ENCODE assay signal across 8 cellular contexts in the genomic region with DNA sequence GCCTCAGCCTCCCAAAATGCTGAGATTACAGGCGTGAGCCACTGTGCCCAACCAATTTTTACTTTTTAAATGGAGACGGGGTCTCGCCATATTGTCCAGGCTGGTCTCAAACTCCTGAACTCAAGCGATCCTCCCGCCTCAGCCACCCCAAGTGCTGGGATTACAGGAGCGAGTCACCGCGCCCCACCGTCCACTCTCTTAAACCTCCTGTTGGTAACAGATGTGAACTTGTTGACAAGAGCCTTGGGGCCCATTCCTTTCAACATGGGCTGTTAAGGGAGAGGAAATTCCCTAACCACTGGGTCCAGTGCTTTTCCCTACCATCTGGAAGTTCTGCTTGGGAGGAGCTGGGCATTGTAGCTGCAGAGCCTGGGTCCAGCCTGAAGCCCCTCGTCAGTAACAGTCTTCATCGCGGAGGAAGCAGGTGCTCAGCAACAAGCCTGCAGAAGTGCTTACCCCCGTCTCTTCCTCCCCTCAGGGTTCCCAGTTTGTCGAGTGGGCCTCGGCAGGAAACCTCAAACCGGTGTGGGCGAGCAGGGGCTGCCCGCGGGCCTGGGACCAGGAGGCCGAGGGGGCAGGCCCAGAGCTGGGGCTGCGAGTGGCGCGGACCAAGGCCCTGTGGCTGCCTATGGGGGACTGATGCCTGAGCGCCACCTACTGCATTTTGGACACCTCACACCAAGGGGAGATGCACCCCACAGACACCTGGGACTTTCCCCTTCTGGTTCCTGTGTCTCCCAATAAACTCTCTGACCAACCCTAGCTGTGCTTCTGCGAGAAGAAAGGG. TPM values are rescaled to one million over a fixed set of nuclear protein-coding genes. Genes with fewer than 3 reads are reported as not detected.
DNase-seq lines count a peak whose midpoint lies in the region; ATAC-seq and TF ChIP-seq lines count a peak whose summit lies in the region.

No MANE protein-coding gene starts in this region.

- H3K36me3 ChIP-seq in sigmoid colon, result peaks cover 0 to 35% (median 0%) of the 10 kb centered on the region in 4 donors

- POLR2A ChIA-PET in activated CD4-positive, alpha-beta T cell treated with anti-CD3 and anti-CD28 coated beads, Interleukin-2, amount 10 ng/mL, durations not matched to agents 7 days and 5 days (lab: Charles Lee), result interaction anchor here (1.7 kb wide), 1 partner anchor 17 kb away, joined by 4 read pairs; a partner anchor contains a TSS

- no peaks in the 10 kb centered on the region for H3K27me3 Mint-ChIP-seq in activated CD4-positive, alpha-beta T cell treated with anti-CD3 and anti-CD28 coated beads, Interleukin-2, amount 10 ng/mL, durations not matched to agents 7 days and 5 days
- no peaks in the 10 kb centered on the region for H3K27me3 Mint-ChIP-seq in stimulated activated naive CD8-positive, alpha-beta T cell treated with anti-CD3 and anti-CD28 coated beads, Interleukin-15, Interleukin-2, amounts not matched to agents 100 ng/mL and 50 ng/mL, for 24 hours

- TF ChIP-seq CTCF in sigmoid colon (IDR thresholded peaks at IDR 0.05), result no peak

- no peak for TF ChIP-seq EP300 in sigmoid colon (IDR thresholded peaks at IDR 0.05)

- 54 to 82% methylated on average over 25 of the region's 25 CpGs for WGBS in sigmoid colon, 2 donors

- H3K27ac Mint-ChIP-seq in activated CD4-positive, alpha-beta T cell treated with anti-CD3 and anti-CD28 coated beads, Interleukin-2, amount 10 ng/mL, durations not matched to agents 7 days and 5 days, result peak overlapping the region; percentile 99
- peak overlapping the region; percentile 74 for H3K27ac Mint-ChIP-seq in stimulated activated naive CD8-positive, alpha-beta T cell treated with anti-CD3 and anti-CD28 coated beads, Interleukin-15, Interleukin-2, amounts not matched to agents 100 ng/mL and 50 ng/mL, for 24 hours

- CTCF ChIA-PET in activated CD4-positive, alpha-beta T cell treated with anti-CD3 and anti-CD28 coated beads, Interleukin-2, amount 10 ng/mL, durations not matched to agents 7 days and 5 days (lab: Charles Lee), result interaction anchor here (0.6 to 2.1 kb wide), 34 partner anchors 9 to 330 kb away, joined by 3 to 17 read pairs (median 4); a partner anchor contains a TSS

- no peak for TF ChIP-seq POLR2A in sigmoid colon (IDR thresholded peaks at IDR 0.05)

- peaks cover 58% of the 10 kb centered on the region for H3K4me1 Mint-ChIP-seq in activated CD4-positive, alpha-beta T cell treated with anti-CD3 and anti-CD28 coated beads, Interleukin-2, amount 10 ng/mL, durations not matched to agents 7 days and 5 days
- H3K4me1 Mint-ChIP-seq in stimulated activated naive CD8-positive, alpha-beta T cell treated with anti-CD3 and anti-CD28 coated beads, Interleukin-15, Interleukin-2, amounts not matched to agents 100 ng/mL and 50 ng/mL, for 24 hours (ENCODE audit: low read depth), result peaks cover 57% of the 10 kb centered on the region

- DNase-seq in activated CD4-positive, alpha-beta T cell treated with anti-CD3 and anti-CD28 coated beads, Interleukin-2, amount 10 ng/mL, durations not matched to agents 7 days and 5 days, result peak; percentile 86
- DNase-seq in sigmoid colon (no peak), NCI-H1694 treated with DMSO at 0.1 percent for 48 hours (lab: John Stamatoyannopoulos, UW) (no peak), cerebellar cortex (ENCODE audit: low spot score) (no peak)

- H3K4me1 ChIP-seq in sigmoid colon, result peaks cover 0 to 12% (median 8%) of the 10 kb centered on the region in 4 donors

- H3K9me3 Mint-ChIP-seq in activated CD4-positive, alpha-beta T cell treated with anti-CD3 and anti-CD28 coated beads, Interleukin-2, amount 10 ng/mL, durations not matched to agents 7 days and 5 days, result no peaks in the 10 kb centered on the region
- no peaks in the 10 kb centered on the region for H3K9me3 Mint-ChIP-seq in stimulated activated naive CD8-positive, alpha-beta T cell treated with anti-CD3 and anti-CD28 coated beads, Interleukin-15, Interleukin-2, amounts not matched to agents 100 ng/mL and 50 ng/mL, for 24 hours

- H3K4me3 ChIP-seq in sigmoid colon, result no peak overlapping the region

- ATAC-seq in GM18868 (IDR thresholded peaks at IDR 0.05; ENCODE audit: unreplicated experiment) (peak; percentile 48), HG03103 (IDR thresholded peaks at IDR 0.05; ENCODE audit: low read depth, unreplicated experiment) (peak; percentile 39), esophagus mucosa (peak; percentile 5)

- peaks cover 24% of the 10 kb centered on the region for H3K36me3 Mint-ChIP-seq in activated CD4-positive, alpha-beta T cell treated with anti-CD3 and anti-CD28 coated beads, Interleukin-2, amount 10 ng/mL, durations not matched to agents 7 days and 5 days (ENCODE audit: low read depth)
- H3K36me3 Mint-ChIP-seq in stimulated activated naive CD8-positive, alpha-beta T cell treated with anti-CD3 and anti-CD28 coated beads, Interleukin-15, Interleukin-2, amounts not matched to agents 100 ng/mL and 50 ng/mL, for 24 hours (ENCODE audit: low read depth), result peaks cover 5% of the 10 kb centered on the region

- H3K9me3 ChIP-seq in sigmoid colon, result no peaks in the 10 kb centered on the region

- peak overlapping the region; percentile 51 for H3K4me3 Mint-ChIP-seq in activated CD4-positive, alpha-beta T cell treated with anti-CD3 and anti-CD28 coated beads, Interleukin-2, amount 10 ng/mL, durations not matched to agents 7 days and 5 days
- peak overlapping the region; percentile 41 for H3K4me3 Mint-ChIP-seq in stimulated activated naive CD8-positive, alpha-beta T cell treated with anti-CD3 and anti-CD28 coated beads, Interleukin-15, Interleukin-2, amounts not matched to agents 100 ng/mL and 50 ng/mL, for 24 hours

- peak overlapping the region in 1 of 4 donors; percentile 73 for H3K27ac ChIP-seq in sigmoid colon

- H3K27me3 ChIP-seq in sigmoid colon, result no peaks in the 10 kb centered on the region

- intact Hi-C loops in sigmoid colon (cut with DNase I), result loop anchor here (10.0 kb wide), 1 partner anchor 835 kb away; a partner anchor contains a TSS

RNA-seq across cellular contexts. Expression of a gene that starts 4.0 kb away (rescaled TPM):
- 100 to 1,000 TPM; 348 to 355 TPM for total RNA-seq in activated CD4-positive, alpha-beta T cell treated with anti-CD3 and anti-CD28 coated beads, Interleukin-2, amount 10 ng/mL, durations not matched to agents 7 days and 5 days
- total RNA-seq in esophagus mucosa (3.3 TPM), sigmoid colon (10 to 100 TPM in 1 of 4 donors, 1 to 10 TPM in 3; 4.6 to 11.1 (median 6.1) TPM)
- polyA plus RNA-seq in sigmoid colon, result 10 to 100 TPM in 2 of 3 donors, 1 to 10 TPM in 1; 2.1 to 18.6 (median 14.9) TPM

RNA-seq across cellular contexts. Expression of a gene that starts 17.0 kb away (rescaled TPM):
- total RNA-seq in activated CD4-positive, alpha-beta T cell treated with anti-CD3 and anti-CD28 coated beads, Interleukin-2, amount 10 ng/mL, durations not matched to agents 7 days and 5 days, result 10 to 100 TPM; 49.2 to 60.4 TPM
- total RNA-seq in esophagus mucosa (27.2 TPM), sigmoid colon (10 to 100 TPM; 14.1 to 25.3 (median 18.1) TPM)
- 10 to 100 TPM; 14.3 to 44.2 (median 18.0) TPM for polyA plus RNA-seq in sigmoid colon

RNA-seq across cellular contexts. Expression of a gene that starts 17.4 kb away (rescaled TPM):
- 1,000 to 10,000 TPM; 2,327 to 2,349 TPM for total RNA-seq in activated CD4-positive, alpha-beta T cell treated with anti-CD3 and anti-CD28 coated beads, Interleukin-2, amount 10 ng/mL, durations not matched to agents 7 days and 5 days
- 2,820 TPM for total RNA-seq in esophagus mucosa
- total RNA-seq in sigmoid colon, result 1,000 to 10,000 TPM; 2,552 to 5,599 (median 4,191) TPM
- polyA plus RNA-seq in sigmoid colon, result 1,000 to 10,000 TPM; 4,070 to 6,094 (median 4,207) TPM

RNA-seq across cellular contexts. Expression of a gene that starts 18.4 kb away (rescaled TPM):
- 100 to 1,000 TPM; 146 to 176 TPM for total RNA-seq in activated CD4-positive, alpha-beta T cell treated with anti-CD3 and anti-CD28 coated beads, Interleukin-2, amount 10 ng/mL, durations not matched to agents 7 days and 5 days
- total RNA-seq in esophagus mucosa (53.6 TPM), sigmoid colon (10 to 100 TPM; 62.9 to 99.6 (median 81.4) TPM)
- 100 to 1,000 TPM in 1 of 3 donors, 10 to 100 TPM in 2; 63.6 to 105 (median 65.5) TPM for polyA plus RNA-seq in sigmoid colon

RNA-seq across cellular contexts. Expression of a gene that starts 26.2 kb away (rescaled TPM):
- 1,000 to 10,000 TPM; 1,996 to 2,084 TPM for total RNA-seq in activated CD4-positive, alpha-beta T cell treated with anti-CD3 and anti-CD28 coated beads, Interleukin-2, amount 10 ng/mL, durations not matched to agents 7 days and 5 days
- total RNA-seq in esophagus mucosa, result 1,446 TPM
- 1,000 to 10,000 TPM; 3,843 to 9,166 (median 6,008) TPM for total RNA-seq in sigmoid colon
- polyA plus RNA-seq in sigmoid colon, result 1,000 to 10,000 TPM; 4,449 to 8,009 (median 5,043) TPM

Comparison
In these comparisons a context has a peak if more than half of its experiments do, and no peak if none do; other contexts are left out.
1. RNA of a gene that starts 4.0 kb away (total RNA-seq): 348 to 355 TPM in activated CD4-positive, alpha-beta T cell treated with anti-CD3 and anti-CD28 coated beads, Interleukin-2, amount 10 ng/mL, durations not matched to agents 7 days and 5 days; 4.6 to 11.1 TPM in sigmoid colon and 3.3 TPM in esophagus mucosa (single experiment); every median in the first group is over 10 times any median in the second.
2. Peak in every context shown above with its lines, with median percentiles within 50 percentile points of each other: ATAC-seq.